Comparison of ENCODE assay signal across 8 cellular contexts in the genomic region with DNA sequence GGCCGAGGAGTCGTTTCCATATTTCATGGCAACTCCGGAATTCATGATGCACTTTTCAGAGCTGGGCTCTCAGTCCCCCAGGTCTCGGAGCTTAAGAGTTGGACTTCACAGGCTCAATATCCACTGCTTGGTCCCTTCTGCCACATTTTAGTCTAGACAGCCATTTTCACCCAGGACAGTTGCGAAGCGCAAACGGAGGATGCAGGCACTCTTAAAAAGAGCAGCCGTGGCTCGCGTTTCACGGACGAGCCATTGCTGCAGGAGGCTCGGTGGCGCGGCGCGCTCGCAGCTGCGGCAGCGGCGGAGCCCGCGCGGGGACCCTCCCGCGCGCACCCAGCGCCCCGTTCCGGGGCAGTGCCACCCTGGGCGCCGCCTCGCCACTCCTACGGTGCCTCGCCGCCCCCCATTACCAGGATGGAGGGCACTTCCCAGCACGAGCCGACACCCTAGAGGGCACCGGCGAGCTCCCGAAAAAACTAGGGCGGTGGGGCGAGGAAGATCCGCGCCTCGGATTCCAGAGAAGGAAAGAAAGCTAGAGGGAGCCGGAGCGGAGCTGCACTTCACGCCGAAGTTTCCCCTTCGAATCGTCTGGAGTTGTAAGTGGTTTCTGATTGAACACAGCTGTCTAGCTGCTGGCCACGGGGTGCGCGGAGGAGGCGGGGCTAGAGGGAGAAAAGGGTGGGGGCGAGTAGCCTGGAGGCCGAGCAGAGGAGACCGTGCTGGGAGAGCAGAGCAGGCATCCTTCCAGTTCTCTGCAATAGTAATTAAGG.
A peak's percentile ranks its signal among the peaks of the same experiment; 100 is the strongest.
DNase-seq lines count a peak whose midpoint lies in the region; ATAC-seq and TF ChIP-seq lines count a peak whose summit lies in the region.

No MANE protein-coding gene starts in this region.

- no peaks in the 10 kb centered on the region for H3K27me3 ChIP-seq in testis

- TF ChIP-seq CTCF in osteocyte (IDR thresholded peaks at IDR 0.05) (peak; percentile 34), testis (IDR thresholded peaks at IDR 0.05) (no peak)

- H3K36me3 ChIP-seq in testis (ENCODE audit: low read depth, missing control alignments), result no peaks in the 10 kb centered on the region

- DNase-seq in COR-L47 (lab: John Stamatoyannopoulos, UW) (peak; percentile 88), HS-5 (ENCODE audit: low read depth) (peak; percentile 64), head of caudate nucleus (peak; percentile 56 to 86 (median 76)), osteocyte (ENCODE audit: extremely low spot score, unreplicated experiment) (peak; percentile 94), testis (peak; percentile 90)
- DNase-seq in activated naive CD4-positive, alpha-beta T cell treated with anti-CD3 and anti-CD28 coated beads, Interleukin-2, amount 50 U/mL, for 72 hours (ENCODE audit: low spot score in 2 of 2), result peak; percentile 66 to 70

- peak overlapping the region; percentile 87 for H3K4me3 Mint-ChIP-seq in osteocyte (ENCODE audit: unreplicated experiment)

- H3K27ac ChIP-seq in testis, result peak overlapping the region; percentile 74 to 78

- H3K4me3 ChIP-seq in testis, result peak overlapping the region; percentile 63 to 66

- intact Hi-C loops in head of caudate nucleus (cut with DNase I) (no loop called here), testis (cut with DNase I; ENCODE audit: low total_unique reads) (no loop called here)

- no peaks in the 10 kb centered on the region for H3K9me3 Mint-ChIP-seq in activated naive CD4-positive, alpha-beta T cell treated with anti-CD3 and anti-CD28 coated beads, Interleukin-2, amount 50 U/mL, for 72 hours
- H3K9me3 Mint-ChIP-seq in osteocyte (ENCODE audit: unreplicated experiment), result no peaks in the 10 kb centered on the region

- H3K36me3 Mint-ChIP-seq in activated naive CD4-positive, alpha-beta T cell treated with anti-CD3 and anti-CD28 coated beads, Interleukin-2, amount 50 U/mL, for 72 hours, result no peaks in the 10 kb centered on the region
- H3K36me3 Mint-ChIP-seq in osteocyte (ENCODE audit: unreplicated experiment), result no peaks in the 10 kb centered on the region

- H3K4me1 Mint-ChIP-seq in osteocyte (ENCODE audit: unreplicated experiment), result peaks cover 20% of the 10 kb centered on the region

- TF ChIP-seq POLR2A in testis (IDR thresholded peaks at IDR 0.05), result peak; percentile 66

- H3K27ac Mint-ChIP-seq in activated naive CD4-positive, alpha-beta T cell treated with anti-CD3 and anti-CD28 coated beads, Interleukin-2, amount 50 U/mL, for 72 hours, result peak overlapping the region; percentile 41 to 52
- peak overlapping the region; percentile 95 for H3K27ac Mint-ChIP-seq in osteocyte (ENCODE audit: unreplicated experiment)

- WGBS in testis, 2 donors, result 0 to 1% methylated on average over 33 to 58 of the region's 59 CpGs

- H3K27me3 Mint-ChIP-seq in osteocyte (ENCODE audit: unreplicated experiment), result peaks cover 2% of the 10 kb centered on the region

- ATAC-seq in GM21360 (IDR thresholded peaks at IDR 0.05; ENCODE audit: unreplicated experiment) (peak; percentile 93), SK-N-SH treated with all-trans-retinoic acid at 6 μM for 48 hours (peak; percentile 94)
- ATAC-seq in activated naive CD4-positive, alpha-beta T cell treated with anti-CD3 and anti-CD28 coated beads, Interleukin-2, amount 50 U/mL, for 72 hours, result peak; percentile 96

- no peaks in the 10 kb centered on the region for H3K9me3 ChIP-seq in testis

- peaks cover 6% of the 10 kb centered on the region for H3K4me1 ChIP-seq in testis

TF ChIP-seq in SK-N-SH treated with all-trans-retinoic acid at 6 μM for 48 hours, 23 proteins besides CTCF, POLR2A, EP300 and RAD21:
- TF ChIP-seq, protein P1, sequence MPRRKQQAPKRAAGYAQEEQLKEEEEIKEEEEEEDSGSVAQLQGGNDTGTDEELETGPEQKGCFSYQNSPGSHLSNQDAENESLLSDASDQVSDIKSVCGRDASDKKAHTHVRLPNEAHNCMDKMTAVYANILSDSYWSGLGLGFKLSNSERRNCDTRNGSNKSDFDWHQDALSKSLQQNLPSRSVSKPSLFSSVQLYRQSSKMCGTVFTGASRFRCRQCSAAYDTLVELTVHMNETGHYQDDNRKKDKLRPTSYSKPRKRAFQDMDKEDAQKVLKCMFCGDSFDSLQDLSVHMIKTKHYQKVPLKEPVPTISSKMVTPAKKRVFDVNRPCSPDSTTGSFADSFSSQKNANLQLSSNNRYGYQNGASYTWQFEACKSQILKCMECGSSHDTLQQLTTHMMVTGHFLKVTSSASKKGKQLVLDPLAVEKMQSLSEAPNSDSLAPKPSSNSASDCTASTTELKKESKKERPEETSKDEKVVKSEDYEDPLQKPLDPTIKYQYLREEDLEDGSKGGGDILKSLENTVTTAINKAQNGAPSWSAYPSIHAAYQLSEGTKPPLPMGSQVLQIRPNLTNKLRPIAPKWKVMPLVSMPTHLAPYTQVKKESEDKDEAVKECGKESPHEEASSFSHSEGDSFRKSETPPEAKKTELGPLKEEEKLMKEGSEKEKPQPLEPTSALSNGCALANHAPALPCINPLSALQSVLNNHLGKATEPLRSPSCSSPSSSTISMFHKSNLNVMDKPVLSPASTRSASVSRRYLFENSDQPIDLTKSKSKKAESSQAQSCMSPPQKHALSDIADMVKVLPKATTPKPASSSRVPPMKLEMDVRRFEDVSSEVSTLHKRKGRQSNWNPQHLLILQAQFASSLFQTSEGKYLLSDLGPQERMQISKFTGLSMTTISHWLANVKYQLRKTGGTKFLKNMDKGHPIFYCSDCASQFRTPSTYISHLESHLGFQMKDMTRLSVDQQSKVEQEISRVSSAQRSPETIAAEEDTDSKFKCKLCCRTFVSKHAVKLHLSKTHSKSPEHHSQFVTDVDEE (CRISPR knock-in tag; IDR thresholded peaks at IDR 0.05), result no peak
- TF ChIP-seq ZNF70 (CRISPR knock-in tag; IDR thresholded peaks at IDR 0.05) (no peak), TCF4 (CRISPR knock-in tag; IDR thresholded peaks at IDR 0.05; ENCODE audit: borderline replicate concordance) (peak; percentile 74; the same call in 1 of the 2 replicates)

Comparison
In these comparisons a context has a peak if more than half of its experiments do, and no peak if none do; other contexts are left out.
1. Peak in every context shown above with its lines: DNase-seq, ATAC-seq, H3K4me3 ChIP-seq and H3K27ac ChIP-seq.